ENCODE assay signal across 8 cellular contexts in genomic region chr1:109214695-109215623, GRCh38. TPM values are rescaled to one million over a fixed set of nuclear protein-coding genes. Genes with fewer than 3 reads are reported as not detected.
DNase-seq lines count a peak whose midpoint lies in the region; ATAC-seq lines count a peak whose summit lies in the region.

No MANE protein-coding gene starts in this region.

- peaks cover 31% of the 10 kb centered on the region for H3K4me1 Mint-ChIP-seq in T-helper 2 cell treated with Interferon-gamma antibody and Interleukin-4, amounts not matched to agents 5 μg/mL and 100 μg/mL, for 36 hours (ENCODE audit: low read depth)

- H3K27ac Mint-ChIP-seq in T-helper 2 cell treated with Interferon-gamma antibody and Interleukin-4, amounts not matched to agents 5 μg/mL and 100 μg/mL, for 36 hours: peak overlapping the region; percentile 92

- DNase-seq in activated CD4-positive, CD25-positive, alpha-beta regulatory T cell treated with anti-CD3 and anti-CD28 coated beads, Interleukin-2, amount 50 U/mL, for 16 hours (ENCODE audit: low read depth, low spot score): peak; percentile 16
- DNase-seq in activated CD4-positive, CD25-positive, alpha-beta regulatory T cell treated with anti-CD3 and anti-CD28 coated beads, Interleukin-2, amount 50 U/mL, for 72 hours: no peak
- peak; percentile 66 for DNase-seq in NCI-H1105 treated with DMSO at 0.1 percent for 48 hours (lab: John Stamatoyannopoulos, UW)
- DNase-seq in T-helper 2 cell treated with Interferon-gamma antibody and Interleukin-4, amounts not matched to agents 5 μg/mL and 100 μg/mL, for 36 hours (ENCODE audit: low spot score): peak; percentile 18
- DNase-seq in cerebellar cortex (ENCODE audit: low spot score): peak; percentile 66
- peak; percentile 40 to 72 for DNase-seq in left colon
- peak; percentile 26 to 60 for DNase-seq in stimulated activated CD4-positive, alpha-beta T cell treated with anti-CD3 and anti-CD28 coated beads, Interleukin-4, amount 100 ng/mL, for 4 hours

- H3K9me3 Mint-ChIP-seq in T-helper 2 cell treated with Interferon-gamma antibody and Interleukin-4, amounts not matched to agents 5 μg/mL and 100 μg/mL, for 36 hours: peaks cover 3% of the 10 kb centered on the region

- H3K27me3 Mint-ChIP-seq in T-helper 2 cell treated with Interferon-gamma antibody and Interleukin-4, amounts not matched to agents 5 μg/mL and 100 μg/mL, for 36 hours (ENCODE audit: low read depth): no peaks in the 10 kb centered on the region

- ATAC-seq in left colon (peak; percentile 29), HG03457 (IDR thresholded peaks at IDR 0.05; ENCODE audit: unreplicated experiment) (no peak)

- peaks cover 41% of the 10 kb centered on the region for H3K36me3 Mint-ChIP-seq in T-helper 2 cell treated with Interferon-gamma antibody and Interleukin-4, amounts not matched to agents 5 μg/mL and 100 μg/mL, for 36 hours (ENCODE audit: low read depth)

- H3K4me3 Mint-ChIP-seq in T-helper 2 cell treated with Interferon-gamma antibody and Interleukin-4, amounts not matched to agents 5 μg/mL and 100 μg/mL, for 36 hours: peak overlapping the region; percentile 99

- intact Hi-C loops in left colon (cut with DNase I, micrococcal nuclease): no loop called here

RNA-seq across cellular contexts. Expression of gene SARS1, which starts 1.2 kb away (rescaled TPM):
- total RNA-seq in left colon: 100 to 1,000 TPM; 117 to 155 TPM

RNA-seq across cellular contexts. Expression of gene CELSR2, which starts 34.4 kb away (rescaled TPM):
- 1 to 10 TPM; 3.9 to 4.5 TPM for total RNA-seq in left colon
